In genomic region chr9:88538311-88539085, GRCh38 we compare ENCODE assay signal across 25 cellular contexts. TPM values are rescaled to one million over a fixed set of nuclear protein-coding genes. Genes with fewer than 3 reads are reported as not detected.
DNase-seq lines count a peak whose midpoint lies in the region; TF ChIP-seq lines count a peak whose summit lies in the region.
"Had no signal": no experiment of that assay in that cellular context is flagged by ENCODE, and none has a peak within 500 bp of the region (broad histone marks: within the 10 kb centered on the region; RNA-seq: fewer than 3 reads in every experiment).

No MANE protein-coding gene starts in this region.

- peaks cover 2% of the 10 kb centered on the region for H3K36me3 Mint-ChIP-seq in activated T-helper 2 cell treated with anti-CD3 and anti-CD28 coated beads, Interferon-gamma antibody, Interleukin-2, Interleukin-4, amounts not matched to agents 10 μg/mL and 5 μg/mL and 100 μg/mL, durations not matched to agents 14 hours and 24 hours and 36 hours (ENCODE audit: low read depth)
- H3K36me3 Mint-ChIP-seq: activated CD8-positive, alpha-beta memory T cell treated with anti-CD3 and anti-CD28 coated beads, Interleukin-2, amount 10 ng/mL, durations not matched to agents 7 days and 5 days; CD8-positive, alpha-beta T cell; naive B cell had no signal

- no peaks in the 10 kb centered on the region for H3K36me3 ChIP-seq in urinary bladder (ENCODE audit: insufficient read depth)
- H3K36me3 ChIP-seq: esophagus squamous epithelium, right atrium auricular region, SJCRH30, upper lobe of left lung had no signal

- H3K4me1 ChIP-seq in urinary bladder (ENCODE audit: insufficient read depth): no peaks in the 10 kb centered on the region
- H3K4me1 ChIP-seq: SJCRH30 had no signal

- H3K4me3 ChIP-seq in astrocyte of the cerebellum (ENCODE audit: low read depth, low read length) (no peak overlapping the region), urinary bladder (ENCODE audit: low read depth, low read length) (no peak overlapping the region)
- H3K4me3 ChIP-seq: esophagus squamous epithelium, right atrium auricular region, SJCRH30, upper lobe of left lung had no signal

- in situ Hi-C loops in astrocyte of the cerebellum (cut with HindIII; ENCODE audit: low sequenced_read_pairs): no loop called here

- H3K4me3 Mint-ChIP-seq in activated T-helper 2 cell treated with anti-CD3 and anti-CD28 coated beads, Interferon-gamma antibody, Interleukin-2, Interleukin-4, amounts not matched to agents 10 μg/mL and 5 μg/mL and 100 μg/mL, durations not matched to agents 14 hours and 24 hours and 36 hours (ENCODE audit: low read depth): no peak overlapping the region
- H3K4me3 Mint-ChIP-seq: activated CD4-positive, alpha-beta T cell treated with anti-CD3 and anti-CD28 coated beads, Interleukin-2, amount 10 ng/mL, durations not matched to agents 7 days and 5 days; activated CD8-positive, alpha-beta memory T cell treated with anti-CD3 and anti-CD28 coated beads, Interleukin-2, amount 10 ng/mL, durations not matched to agents 7 days and 5 days; CD8-positive, alpha-beta T cell; effector memory CD8-positive, alpha-beta T cell; T-helper 1 cell treated with Interleukin-12 subunit alpha and Interleukin-12 subunit beta and Interleukin-4 antibody, amounts not matched to agents 30 μg/mL and 1 μg/mL, for 36 hours had no signal

- H3K9me3 Mint-ChIP-seq in activated T-helper 2 cell treated with anti-CD3 and anti-CD28 coated beads, Interferon-gamma antibody, Interleukin-2, Interleukin-4, amounts not matched to agents 10 μg/mL and 5 μg/mL and 100 μg/mL, durations not matched to agents 14 hours and 24 hours and 36 hours: no peaks in the 10 kb centered on the region
- H3K9me3 Mint-ChIP-seq: activated CD4-positive, alpha-beta T cell treated with anti-CD3 and anti-CD28 coated beads, Interleukin-2, amount 10 ng/mL, durations not matched to agents 7 days and 5 days; CD8-positive, alpha-beta T cell; effector memory CD8-positive, alpha-beta T cell; T-helper 1 cell treated with Interleukin-12 subunit alpha and Interleukin-12 subunit beta and Interleukin-4 antibody, amounts not matched to agents 30 μg/mL and 1 μg/mL, for 36 hours had no signal

- 86% methylated on average over 10 of the region's 10 CpGs for WGBS in urinary bladder

- no peak for TF ChIP-seq CTCF in astrocyte of the cerebellum (IDR thresholded peaks at IDR 0.05; ENCODE audit: low read depth, low read length, missing control alignments)

- peaks cover 31% of the 10 kb centered on the region for H3K27me3 Mint-ChIP-seq in activated T-helper 2 cell treated with anti-CD3 and anti-CD28 coated beads, Interferon-gamma antibody, Interleukin-2, Interleukin-4, amounts not matched to agents 10 μg/mL and 5 μg/mL and 100 μg/mL, durations not matched to agents 14 hours and 24 hours and 36 hours (ENCODE audit: low read depth)

- no peaks in the 10 kb centered on the region for H3K4me1 Mint-ChIP-seq in activated T-helper 2 cell treated with anti-CD3 and anti-CD28 coated beads, Interferon-gamma antibody, Interleukin-2, Interleukin-4, amounts not matched to agents 10 μg/mL and 5 μg/mL and 100 μg/mL, durations not matched to agents 14 hours and 24 hours and 36 hours (ENCODE audit: low read depth)

- H3K27ac ChIP-seq in urinary bladder (ENCODE audit: low read depth): peak overlapping the region; percentile 38
- H3K27ac ChIP-seq: right atrium auricular region, SJCRH30, upper lobe of left lung, VCaP had no signal

- DNase-seq in EL: peak; percentile 12
- peak; percentile 61 for DNase-seq in astrocyte of the cerebellum (ENCODE audit: low read depth)
- peak; percentile 85 for DNase-seq in kidney glomerular epithelial cell (lab: John Stamatoyannopoulos, UW)
- no peak for DNase-seq in OCI-M2 (lab: John Stamatoyannopoulos, UW; ENCODE audit: unreplicated experiment)
- no peak for DNase-seq in SKM-1 (lab: John Stamatoyannopoulos, UW; ENCODE audit: unreplicated experiment)
- DNase-seq in activated T-helper 2 cell treated with anti-CD3 and anti-CD28 coated beads, Interferon-gamma antibody, Interleukin-2, Interleukin-4, amounts not matched to agents 10 μg/mL and 5 μg/mL and 100 μg/mL, durations not matched to agents 14 hours and 24 hours and 36 hours (ENCODE audit: low spot score): no peak
- DNase-seq: activated naive CD4-positive, alpha-beta T cell treated with anti-CD3 and anti-CD28 coated beads, Interleukin-2, amount 50 U/mL, for 16 hours; DMS153; effector memory CD8-positive, alpha-beta T cell; esophagus squamous epithelium; naive B cell; NCI-H1048; NCI-H1930; NCI-H345 had no signal

- H3K27ac Mint-ChIP-seq in activated T-helper 2 cell treated with anti-CD3 and anti-CD28 coated beads, Interferon-gamma antibody, Interleukin-2, Interleukin-4, amounts not matched to agents 10 μg/mL and 5 μg/mL and 100 μg/mL, durations not matched to agents 14 hours and 24 hours and 36 hours: no peak overlapping the region
- H3K27ac Mint-ChIP-seq: activated CD4-positive, alpha-beta T cell treated with anti-CD3 and anti-CD28 coated beads, Interleukin-2, amount 10 ng/mL, durations not matched to agents 7 days and 5 days; activated CD8-positive, alpha-beta memory T cell treated with anti-CD3 and anti-CD28 coated beads, Interleukin-2, amount 10 ng/mL, durations not matched to agents 7 days and 5 days; CD8-positive, alpha-beta T cell; effector memory CD8-positive, alpha-beta T cell; T-helper 1 cell treated with Interleukin-12 subunit alpha and Interleukin-12 subunit beta and Interleukin-4 antibody, amounts not matched to agents 30 μg/mL and 1 μg/mL, for 36 hours had no signal

- intact Hi-C loops in activated T-helper 2 cell treated with anti-CD3 and anti-CD28 coated beads, Interferon-gamma antibody, Interleukin-2, Interleukin-4, amounts not matched to agents 10 μg/mL and 5 μg/mL and 100 μg/mL, durations not matched to agents 14 hours and 24 hours and 36 hours (cut with micrococcal nuclease): no loop called here

RNA-seq across cellular contexts. Expression of gene NXNL2, which starts 3.5 kb away (rescaled TPM):
- total RNA-seq in urinary bladder: 1.9 TPM
- 0.85 TPM for polyA plus RNA-seq in urinary bladder
- total RNA-seq in activated T-helper 2 cell treated with anti-CD3 and anti-CD28 coated beads, Interferon-gamma antibody, Interleukin-2, Interleukin-4, amounts not matched to agents 10 μg/mL and 5 μg/mL and 100 μg/mL, durations not matched to agents 14 hours and 24 hours and 36 hours: not detected in 2 replicates
- total RNA-seq: activated CD4-positive, alpha-beta T cell treated with anti-CD3 and anti-CD28 coated beads, Interleukin-2, amount 10 ng/mL, durations not matched to agents 7 days and 5 days; activated CD8-positive, alpha-beta memory T cell treated with anti-CD3 and anti-CD28 coated beads, Interleukin-2, amount 10 ng/mL, durations not matched to agents 7 days and 5 days; CD8-positive, alpha-beta T cell; glomerular endothelial cell; left colon; right atrium auricular region; SJCRH30 had no signal

Comparison
In these comparisons a context has a peak if more than half of its experiments do, and no peak if none do; other contexts are left out.
1. DNase-seq: peak in EL (single experiment), astrocyte of the cerebellum (single experiment) and kidney glomerular epithelial cell (single experiment); none in OCI-M2 (single experiment), SKM-1 (single experiment) and activated T-helper 2 cell treated with anti-CD3 and anti-CD28 coated beads, Interferon-gamma antibody, Interleukin-2, Interleukin-4, amounts not matched to agents 10 μg/mL and 5 μg/mL and 100 μg/mL, durations not matched to agents 14 hours and 24 hours and 36 hours (single experiment).